Comparison of ENCODE assay signal across 8 cellular contexts in genomic region chr5:43601454-43602260, GRCh38. TPM values are rescaled to one million over a fixed set of nuclear protein-coding genes. Genes with fewer than 3 reads are reported as not detected.
DNase-seq lines count a peak whose midpoint lies in the region; TF ChIP-seq lines count a peak whose summit lies in the region.

No MANE protein-coding gene starts in this region.

- peaks cover 9% of the 10 kb centered on the region for H3K4me1 Mint-ChIP-seq in Calu3 (ENCODE audit: low read depth, unreplicated experiment)

- H3K4me2 ChIP-seq in smooth muscle cell = peak overlapping the region; percentile 96

- peak overlapping the region; percentile 69 for H3K9ac ChIP-seq in smooth muscle cell (ENCODE audit: low read depth)

- peaks cover 65% of the 10 kb centered on the region for H3K4me1 ChIP-seq in left ventricle myocardium inferior
- peaks cover 17% of the 10 kb centered on the region for H3K4me1 ChIP-seq in smooth muscle cell (ENCODE audit: low read depth)

- H3K4me3 ChIP-seq in WERI-Rb-1 (ENCODE audit: low read depth, low read length) (peak overlapping the region; percentile 85), left ventricle myocardium inferior (peak overlapping the region; percentile 87), smooth muscle cell (peak overlapping the region; percentile 81)

- peaks cover 2% of the 10 kb centered on the region for H3K9me3 Mint-ChIP-seq in Calu3 (ENCODE audit: low read depth, unreplicated experiment)

- peak overlapping the region; percentile 53 for H3K27ac Mint-ChIP-seq in Calu3 (ENCODE audit: unreplicated experiment)

- H2AFZ ChIP-seq in smooth muscle cell (ENCODE audit: low read depth) = peak overlapping the region; percentile 100

- TF ChIP-seq CTCF in Calu3 (IDR thresholded peaks at IDR 0.05; ENCODE audit: unreplicated experiment) = no peak
- no peak for TF ChIP-seq CTCF in GM20000 (IDR thresholded peaks at IDR 0.05; ENCODE audit: extremely low read depth, missing control alignments)
- TF ChIP-seq CTCF in WERI-Rb-1 (IDR thresholded peaks at IDR 0.05; ENCODE audit: low read depth, low read length) = no peak
- TF ChIP-seq CTCF in left ventricle myocardium inferior (IDR thresholded peaks at IDR 0.05; ENCODE audit: borderline replicate concordance) = no peak
- TF ChIP-seq CTCF in smooth muscle cell (IDR thresholded peaks at IDR 0.05; ENCODE audit: borderline replicate concordance, insufficient read depth, poor library complexity, severe bottlenecking) = no peak

- BruUV-seq in Calu3 (replicated peaks; lab: Mats Ljungman, UMichigan) = no TSS peak

- no peaks in the 10 kb centered on the region for H4K20me1 ChIP-seq in smooth muscle cell (ENCODE audit: low read depth)

- H3K27me3 ChIP-seq in WERI-Rb-1 (ENCODE audit: insufficient read depth, low read depth, severe bottlenecking) (no peaks in the 10 kb centered on the region), left ventricle myocardium inferior (ENCODE audit: low read depth) (no peaks in the 10 kb centered on the region), smooth muscle cell (ENCODE audit: low read depth) (no peaks in the 10 kb centered on the region)

- WGBS in smooth muscle cell (ENCODE audit: low lambda C conversion rate) = 70% methylated on average over 8 of the region's 8 CpGs

- H3K4me3 Mint-ChIP-seq in Calu3 (ENCODE audit: low read depth, unreplicated experiment) = peak overlapping the region; percentile 89

- H3K27me3 Mint-ChIP-seq in Calu3 (ENCODE audit: unreplicated experiment) = no peaks in the 10 kb centered on the region

- peak; percentile 4 for DNase-seq in Calu3
- DNase-seq in GM20000 (ENCODE audit: low spot score) = peak; percentile 61
- peak; percentile 11 to 23 for DNase-seq in Kasumi-1 (lab: John Stamatoyannopoulos, UW)
- no peak for DNase-seq in WERI-Rb-1
- no peak for DNase-seq in left ventricle myocardium inferior
- DNase-seq in smooth muscle cell (lab: John Stamatoyannopoulos, UW; ENCODE audit: unreplicated experiment) = no peak
- no peak for DNase-seq in ecto neural progenitor cell (ENCODE audit: low spot score)
- DNase-seq in activated gamma-delta T cell (lab: John Stamatoyannopoulos, UW) = no peak

- H3K36me3 ChIP-seq in WERI-Rb-1 = no peaks in the 10 kb centered on the region; the same call in 1 of the 2 replicates
- no peaks in the 10 kb centered on the region for H3K36me3 ChIP-seq in left ventricle myocardium inferior
- H3K36me3 ChIP-seq in smooth muscle cell (ENCODE audit: low read depth) = no peaks in the 10 kb centered on the region

- H3K9me3 ChIP-seq in WERI-Rb-1 (ENCODE audit: severe bottlenecking) = no peaks in the 10 kb centered on the region
- no peaks in the 10 kb centered on the region for H3K9me3 ChIP-seq in left ventricle myocardium inferior (replicated peaks)
- no peaks in the 10 kb centered on the region for H3K9me3 ChIP-seq in smooth muscle cell (replicated peaks; ENCODE audit: low read depth)

- H3F3A ChIP-seq in smooth muscle cell (ENCODE audit: low read depth) = no peaks in the 10 kb centered on the region

- H3K36me3 Mint-ChIP-seq in Calu3 (ENCODE audit: insufficient read depth, unreplicated experiment) = peaks cover 29% of the 10 kb centered on the region

- H3K79me2 ChIP-seq in smooth muscle cell (ENCODE audit: low read depth) = peaks cover 4% of the 10 kb centered on the region

- peak overlapping the region; percentile 94 for H3K27ac ChIP-seq in WERI-Rb-1
- peak overlapping the region; percentile 97 for H3K27ac ChIP-seq in left ventricle myocardium inferior (replicated peaks)
- H3K27ac ChIP-seq in smooth muscle cell (ENCODE audit: low read depth) = no peak overlapping the region

- intact Hi-C loops in Calu3 (cut with micrococcal nuclease; ENCODE audit: unreplicated experiment) (loop anchor here (5.0 kb wide), 1 partner anchor 44 kb away; the partner anchor contains the start of gene PAIP1), left ventricle myocardium inferior (cut with micrococcal nuclease) (loop anchor here (10.0 kb wide), 1 partner anchor 47 kb away; the partner anchor contains the start of gene PAIP1)

- CTCF ChIA-PET in Calu3 (lab: Charles Lee) = no interaction called here

RNA-seq across cellular contexts. Expression of gene NNT, which starts 1.3 kb away (rescaled TPM):
- total RNA-seq in Calu3 (2022) (61.7 and 72.4 TPM in 2 replicates), left ventricle myocardium inferior (656 TPM), smooth muscle cell (39.8 and 49.8 TPM in 2 replicates)
- 20.3 and 26.8 TPM in 2 replicates for polyA plus RNA-seq in smooth muscle cell

RNA-seq across cellular contexts. Expression of gene PAIP1, which starts 44.8 kb away (rescaled TPM):
- total RNA-seq in Calu3 (2022) (88.8 and 97.4 TPM in 2 replicates), left ventricle myocardium inferior (129 TPM), smooth muscle cell (135 and 155 TPM in 2 replicates)
- 133 and 137 TPM in 2 replicates for polyA plus RNA-seq in smooth muscle cell

Comparison
In these comparisons a context has a peak if more than half of its experiments do, and no peak if none do; other contexts are left out.
1. DNase-seq: peak in Calu3 (single experiment), GM20000 (single experiment) and Kasumi-1 (2 of 2); none in WERI-Rb-1 (single experiment), left ventricle myocardium inferior (single experiment), smooth muscle cell (single experiment), ecto neural progenitor cell (single experiment) and activated gamma-delta T cell (single experiment).
2. Peak in every context shown above with its lines, with median percentiles within 50 percentile points of each other: H3K4me3 ChIP-seq.